In genomic region chr21:46458315-46459023, GRCh38 we compare ENCODE assay signal across 1 cellular context.
TF ChIP-seq lines count a peak whose summit lies in the region.

TSS of gene DIP2A (plus strand) at chr21:46458891. CDS start at chr21:46459132, 241 bp downstream.

TF ChIP-seq in K562, 482 proteins besides CTCF, POLR2A, EP300 and RAD21 (continued from another document):
- TF ChIP-seq TBP (optimal IDR thresholded peaks at IDR 0.05; ENCODE audit: low read depth, low read length) (peak; percentile 92), STAT6 (CRISPR knock-in tag; IDR thresholded peaks at IDR 0.05) (no peak; the same call in 1 of the 2 replicates), CBX8 (IDR thresholded peaks at IDR 0.05; ENCODE audit: borderline replicate concordance, extremely low read depth, low read depth, low read length, poor library complexity, severe bottlenecking) (no peak), CHCHD3 (CRISPR knock-in tag; IDR thresholded peaks at IDR 0.05) (0 out of 2 replicates have a peak, but pooled peaks have one; percentile 46), YY1 (IDR thresholded peaks at IDR 0.05; ENCODE audit: borderline replicate concordance in 1 of 3, control insufficient read depth in 1 of 3, extremely low read depth in 1 of 3, insufficient read depth in 3 of 3, insufficient read length in 1 of 3, insufficient replicate concordance in 2 of 3, low read depth in 1 of 3, low read length in 2 of 3) (peak in 2 of 3 experiments; percentile 84 to 93), CREB3 (tag; conservative IDR thresholded peaks at IDR 0.05; ENCODE audit: low read depth) (no peak), PTBP1 (IDR thresholded peaks at IDR 0.05; ENCODE audit: low read depth, low read length) (no peak)
TF ChIP-seq in K562: peak in this region for 178.
